ENCODE assay signal across 8 cellular contexts in genomic region chr7:151249034-151249731, GRCh38. TPM values are rescaled to one million over a fixed set of nuclear protein-coding genes. Genes with fewer than 3 reads are reported as not detected.
DNase-seq lines count a peak whose midpoint lies in the region; ATAC-seq and TF ChIP-seq lines count a peak whose summit lies in the region.

No MANE protein-coding gene starts in this region.

- H3K4me1 ChIP-seq in suprapubic skin: peaks cover 84% of the 10 kb centered on the region

- DNase-seq in AG10803 (ENCODE audit: low read depth) (peak; percentile 73), HCEC 1CT (peak; percentile 36), endothelial cell (ENCODE audit: low spot score) (no peak), memory B cell (ENCODE audit: low spot score in 2 of 2) (peak in 1 of 2 donors; percentile 46), suprapubic skin (ENCODE audit: low spot score in 2 of 2) (peak in 1 of 2 donors; percentile 83)

- ATAC-seq in memory B cell (ENCODE audit: low read depth) (peak; percentile 40), GM18520 (IDR thresholded peaks at IDR 0.05; ENCODE audit: unreplicated experiment) (no peak), HG02973 (IDR thresholded peaks at IDR 0.05; ENCODE audit: unreplicated experiment) (no peak)

- H3K36me3 ChIP-seq in suprapubic skin: no peaks in the 10 kb centered on the region

- TF ChIP-seq POLR2A in suprapubic skin (IDR thresholded peaks at IDR 0.05): no peak

- no peak overlapping the region for H3K27ac Mint-ChIP-seq in endothelial cell (ENCODE audit: unreplicated experiment)
- no peak overlapping the region for H3K27ac Mint-ChIP-seq in memory B cell

- H3K4me3 ChIP-seq in AG10803 (ENCODE audit: low read length) (peak overlapping the region; percentile 73), suprapubic skin (peak overlapping the region; percentile 68)

- H3K4me1 Mint-ChIP-seq in endothelial cell (ENCODE audit: unreplicated experiment) (peaks cover 33% of the 10 kb centered on the region), memory B cell (peaks cover 26% of the 10 kb centered on the region)

- H3K27me3 ChIP-seq in suprapubic skin: peaks cover 9% of the 10 kb centered on the region

- TF ChIP-seq EP300 in suprapubic skin (IDR thresholded peaks at IDR 0.05): no peak

- H3K9me3 ChIP-seq in suprapubic skin: no peaks in the 10 kb centered on the region

- H3K36me3 Mint-ChIP-seq in endothelial cell (ENCODE audit: low read depth, unreplicated experiment): no peaks in the 10 kb centered on the region
- no peaks in the 10 kb centered on the region for H3K36me3 Mint-ChIP-seq in memory B cell

- H3K27ac ChIP-seq in VCaP: peak overlapping the region; percentile 84
- peak overlapping the region; percentile 86 for H3K27ac ChIP-seq in suprapubic skin

- WGBS in suprapubic skin: 3% methylated on average over 20 of the region's 45 CpGs

- H3K4me3 Mint-ChIP-seq in endothelial cell (ENCODE audit: unreplicated experiment): peak overlapping the region; percentile 81
- H3K4me3 Mint-ChIP-seq in memory B cell: peak overlapping the region; percentile 63

- H3K27me3 Mint-ChIP-seq in endothelial cell (ENCODE audit: unreplicated experiment): peaks cover 45% of the 10 kb centered on the region
- peaks cover 27% of the 10 kb centered on the region for H3K27me3 Mint-ChIP-seq in memory B cell

- TF ChIP-seq CTCF in AG10803 (conservative IDR thresholded peaks at IDR 0.05; ENCODE audit: low read length) (no peak), VCaP (conservative IDR thresholded peaks at IDR 0.05) (no peak), endothelial cell (IDR thresholded peaks at IDR 0.05; ENCODE audit: unreplicated experiment) (no peak), suprapubic skin (IDR thresholded peaks at IDR 0.05) (no peak)

- H3K9me3 Mint-ChIP-seq in endothelial cell (ENCODE audit: unreplicated experiment): no peaks in the 10 kb centered on the region
- H3K9me3 Mint-ChIP-seq in memory B cell: no peaks in the 10 kb centered on the region

RNA-seq across cellular contexts. Expression of gene SMARCD3, which starts 0.7 kb away (rescaled TPM):
- total RNA-seq in endothelial cell (ENCODE audit: unreplicated experiment) (5.4 TPM), suprapubic skin (10 to 100 TPM in 2 of 4 donors, 1 to 10 TPM in 2; 9.6 to 15.8 (median 10.9) TPM)

RNA-seq across cellular contexts. Expression of gene CHPF2, which starts 16.9 kb away (rescaled TPM):
- total RNA-seq in endothelial cell (ENCODE audit: unreplicated experiment): 55.4 TPM
- 10 to 100 TPM; 21.5 to 28.6 (median 25.4) TPM for total RNA-seq in suprapubic skin

RNA-seq across cellular contexts. Expression of gene ABCF2, which starts 22.2 kb away (rescaled TPM):
- total RNA-seq in endothelial cell (ENCODE audit: unreplicated experiment) (39.6 TPM), suprapubic skin (10 to 100 TPM; 25.3 to 96.5 (median 40.1) TPM)

RNA-seq across cellular contexts. Expression of gene H2BK1, which starts 38.9 kb away (rescaled TPM):
- total RNA-seq in endothelial cell (ENCODE audit: unreplicated experiment) (not detected), suprapubic skin (not detected)
